In the genomic region with DNA sequence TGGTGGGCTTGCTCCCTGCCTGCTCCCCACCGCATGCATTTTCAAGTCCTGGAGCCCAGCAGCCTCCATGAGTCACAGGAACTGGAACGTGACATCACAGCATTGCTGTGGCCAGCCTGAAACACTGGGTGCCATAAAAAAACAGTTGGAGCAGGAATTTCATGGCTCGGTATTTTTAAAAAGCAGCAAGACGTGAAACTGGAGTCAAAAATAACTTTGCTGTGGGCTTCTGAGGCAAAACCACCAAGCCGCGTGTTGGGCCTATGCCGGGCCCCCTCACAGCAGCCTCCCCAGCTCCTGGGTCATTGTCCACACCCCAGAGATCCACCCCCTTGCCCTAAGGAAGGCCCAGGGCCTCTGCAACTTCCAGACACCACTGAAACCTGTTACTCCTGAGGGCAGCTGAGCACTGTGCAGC, we compare ENCODE assay signal across 8 cellular contexts. TPM values are rescaled to one million over a fixed set of nuclear protein-coding genes. Genes with fewer than 3 reads are reported as not detected.
DNase-seq lines count a peak whose midpoint lies in the region; FAIRE-seq and TF ChIP-seq lines count a peak whose summit lies in the region.

No MANE protein-coding gene starts in this region.

- H3K27ac ChIP-seq in layer of hippocampus (ENCODE audit: low read depth, low read length), result peak overlapping the region; percentile 23
- H3K27ac ChIP-seq in tibial nerve, result peak overlapping the region; percentile 1 to 91 (median 61)

- H3K36me3 ChIP-seq in bronchial epithelial cell (ENCODE audit: control insufficient read depth, insufficient read depth, low read length), result no peaks in the 10 kb centered on the region
- H3K36me3 ChIP-seq in tibial nerve, result no peaks in the 10 kb centered on the region

- no peak for TF ChIP-seq EP300 in tibial nerve (IDR thresholded peaks at IDR 0.05)

- TF ChIP-seq CTCF in bronchial epithelial cell (IDR thresholded peaks at IDR 0.05; ENCODE audit: insufficient read depth, low read length, severe bottlenecking) (no peak), tibial nerve (IDR thresholded peaks at IDR 0.05) (no peak)

- H3K4me3 ChIP-seq in bronchial epithelial cell (ENCODE audit: low read depth, low read length), result no peak overlapping the region
- H3K4me3 ChIP-seq in tibial nerve, result no peak overlapping the region

- 16 to 20% methylated on average over 7 of the region's 7 CpGs for WGBS in tibial nerve, 2 donors

- TF ChIP-seq POLR2A in tibial nerve (IDR thresholded peaks at IDR 0.05), result no peak

- no peaks in the 10 kb centered on the region for H3K27me3 ChIP-seq in bronchial epithelial cell (ENCODE audit: control insufficient read depth, insufficient read depth, low read length)
- H3K27me3 ChIP-seq in layer of hippocampus (ENCODE audit: control insufficient read depth, insufficient read depth, low read length), result no peaks in the 10 kb centered on the region
- H3K27me3 ChIP-seq in tibial nerve, result no peaks in the 10 kb centered on the region

- DNase-seq in HT1080 (ENCODE audit: low read depth), result peak; percentile 94
- DNase-seq in bronchial epithelial cell (ENCODE audit: low read depth), result peak; percentile 70
- DNase-seq in tibial nerve (ENCODE audit: low spot score in 2 of 2), result peak in 1 of 2 donors; percentile 52
- DNase-seq in OCI-M2 (lab: John Stamatoyannopoulos, UW; ENCODE audit: unreplicated experiment), result no peak
- DNase-seq in hippocampal formation (lab: John Stamatoyannopoulos, UW), result no peak
- no peak for DNase-seq in stimulated activated CD4-positive, alpha-beta T cell treated with anti-CD3 and anti-CD28 coated beads, Interleukin-4, amount 100 ng/mL, for 1 hour
- no peak for DNase-seq in activated naive CD4-positive, alpha-beta T cell treated with anti-CD3 and anti-CD28 coated beads, Interleukin-2, amount 50 U/mL, for 16 hours

- peaks cover 0 to 62% (median 31%) of the 10 kb centered on the region in 4 donors for H3K4me1 ChIP-seq in tibial nerve

- no peaks in the 10 kb centered on the region for H3K9me3 ChIP-seq in tibial nerve

- FAIRE-seq in bronchial epithelial cell (lab: Jason Lieb, UNC), result no peak

RNA-seq across cellular contexts. Expression of gene DUSP7, which starts 33.8 kb away (rescaled TPM):
- total RNA-seq in HT1080 (2014; rRNA removed; shearing (Covaris generic)), result 31.9 and 39.9 TPM in 2 replicates
- polyA plus RNA-seq in HT1080 (2015; cell fraction: cytosol; rRNA removed), result 25.3 and 26.9 TPM in 2 replicates
- 16.4 and 17.2 TPM in 2 replicates for polyA plus RNA-seq in HT1080 (2015; cell fraction: nucleus; rRNA removed)
- total RNA-seq in bronchial epithelial cell, result 38.2 and 42.4 TPM in 2 replicates
- total RNA-seq in tibial nerve, result 10 to 100 TPM in 3 of 4 donors, 1 to 10 TPM in 1; 8.1 to 15.0 (median 11.5) TPM

Comparison
In these comparisons a context has a peak if more than half of its experiments do, and no peak if none do; other contexts are left out.
1. DNase-seq: peak in HT1080 (single experiment) and bronchial epithelial cell (single experiment); none in OCI-M2 (single experiment), hippocampal formation (0 of 2), stimulated activated CD4-positive, alpha-beta T cell treated with anti-CD3 and anti-CD28 coated beads, Interleukin-4, amount 100 ng/mL, for 1 hour (single experiment) and activated naive CD4-positive, alpha-beta T cell treated with anti-CD3 and anti-CD28 coated beads, Interleukin-2, amount 50 U/mL, for 16 hours (single experiment).